15 cellular contexts compared by ENCODE assay signal in genomic region chr12:29768372-29768771, GRCh38. TPM values are rescaled to one million over a fixed set of nuclear protein-coding genes. Genes with fewer than 3 reads are reported as not detected.
"Had no signal": no experiment of that assay in that cellular context is flagged by ENCODE, and none has a peak within 500 bp of the region (broad histone marks: within the 10 kb centered on the region; RNA-seq: fewer than 3 reads in every experiment).

No MANE protein-coding gene starts in this region.

- ATAC-seq: activated CD8-positive, alpha-beta T cell treated with anti-CD3 and anti-CD28 coated beads, Interleukin-2, amount 10 ng/mL, durations not matched to agents 7 days and 5 days; stimulated activated naive CD8-positive, alpha-beta T cell treated with anti-CD3 and anti-CD28 coated beads, Interleukin-15, Interleukin-2, amounts not matched to agents 100 U/mL and 50 U/mL, for 24 hours had no signal

- H3K27me3 ChIP-seq: right lobe of liver had no signal

- H3K4me1 ChIP-seq: right lobe of liver had no signal

- H3K4me3 ChIP-seq: right lobe of liver had no signal

- H3K36me3 ChIP-seq: right lobe of liver had no signal

- DNase-seq: activated B cell treated with CpG ODN at 0.5 μM for 24 hours; activated CD4-positive, alpha-beta T cell treated with anti-CD3 and anti-CD28 coated beads, Interleukin-2, amount 10 ng/mL, durations not matched to agents 24 days and 14 days; activated CD8-positive, alpha-beta memory T cell treated with anti-CD3 and anti-CD28 coated beads, Interleukin-2, amount 50 U/mL, for 4 hours; activated CD8-positive, alpha-beta T cell treated with anti-CD3 and anti-CD28 coated beads, Interleukin-2, amount 10 ng/mL, durations not matched to agents 7 days and 5 days; activated gamma-delta T cell; activated T-cell treated with anti-CD3 and anti-CD28 coated beads, Interleukin-2, amount 50 U/mL, for 48 hours; amniotic stem cell; caudate nucleus; erythroblast; hippocampal formation; kidney; left ventricle myocardium superior; mesendoderm; right lobe of liver; stimulated activated naive CD8-positive, alpha-beta T cell treated with anti-CD3 and anti-CD28 coated beads, Interleukin-15, Interleukin-2, amounts not matched to agents 100 U/mL and 50 U/mL, for 24 hours had no signal

- H3K9me3 ChIP-seq: right lobe of liver had no signal

- H3K27ac ChIP-seq: right lobe of liver had no signal

RNA-seq across cellular contexts. Expression of gene TMTC1, which starts 15.4 kb away (rescaled TPM):
- total RNA-seq: activated B cell treated with CpG ODN at 0.5 μM for 24 hours; activated CD8-positive, alpha-beta T cell treated with anti-CD3 and anti-CD28 coated beads, Interleukin-2, amount 10 ng/mL, durations not matched to agents 7 days and 5 days had no signal
